8 cellular contexts compared by ENCODE assay signal in genomic region chr10:3192856-3193635, GRCh38. TPM values are rescaled to one million over a fixed set of nuclear protein-coding genes. Genes with fewer than 3 reads are reported as not detected.
DNase-seq lines count a peak whose midpoint lies in the region; ATAC-seq and TF ChIP-seq lines count a peak whose summit lies in the region.

No MANE protein-coding gene starts in this region.

- POLR2A ChIA-PET in HCT116 (lab: Charles Lee) = no interaction called here

- H3K27ac Mint-ChIP-seq in CD14-positive monocyte = no peak overlapping the region

- H3K9me2 ChIP-seq in HCT116 (ENCODE audit: insufficient read depth) (no peaks in the 10 kb centered on the region), OCI-LY1 (ENCODE audit: low read depth, low read length) (no peaks in the 10 kb centered on the region)

- H3K27ac ChIP-seq in HCT116 (ENCODE audit: low read depth, low read length) (no peak overlapping the region), OCI-LY1 (ENCODE audit: low read depth, low read length, poor library complexity, severe bottlenecking) (no peak overlapping the region)

- no peaks in the 10 kb centered on the region for H4K20me1 ChIP-seq in HCT116 (ENCODE audit: insufficient read depth)
- H4K20me1 ChIP-seq in OCI-LY1 (ENCODE audit: insufficient read depth, low read length) = no peaks in the 10 kb centered on the region

- CTCF ChIA-PET in HCT116 (lab: Charles Lee) = interaction anchor here (0.8 to 2.1 kb wide), 5 partner anchors 11 to 1578 kb away, joined by 3 to 9 read pairs (median 3); no protein-coding TSS in a partner anchor

- no TSS peak for BruUV-seq in HCT116 (replicated peaks; lab: Mats Ljungman, UMichigan)

- TF ChIP-seq POLR2A in HCT116 (IDR thresholded peaks at IDR 0.05; ENCODE audit: borderline replicate concordance, extremely low read depth, insufficient read depth, insufficient read length) = no peak

- peaks cover 8% of the 10 kb centered on the region for H3K4me1 Mint-ChIP-seq in CD14-positive monocyte

- TF ChIP-seq RAD21 in HCT116 (IDR thresholded peaks at IDR 0.05; ENCODE audit: low read depth) = peak; percentile 73

- 0 out of 2 replicates have a peak overlapping the region, but pooled peaks have one; percentile 9 for H3K4me2 ChIP-seq in HCT116 (ENCODE audit: low read length)
- no peak overlapping the region for H3K4me2 ChIP-seq in OCI-LY1 (ENCODE audit: low read length)

- no peaks in the 10 kb centered on the region for H3K36me3 ChIP-seq in HCT116 (ENCODE audit: control insufficient read depth in 1 of 2, insufficient read depth in 2 of 2, low read length in 2 of 2)
- H3K36me3 ChIP-seq in OCI-LY1 (ENCODE audit: insufficient read depth, low read length) = no peaks in the 10 kb centered on the region

- H3K79me2 ChIP-seq in HCT116 (ENCODE audit: insufficient read depth, low read length) = no peaks in the 10 kb centered on the region
- H3K79me2 ChIP-seq in OCI-LY1 (ENCODE audit: insufficient read depth, low read length) = no peaks in the 10 kb centered on the region

- no peaks in the 10 kb centered on the region for H3F3A ChIP-seq in OCI-LY1 (ENCODE audit: insufficient read depth, low read length)

- H3K9me3 ChIP-seq in HCT116 (ENCODE audit: control insufficient read depth in 1 of 2, insufficient read depth in 1 of 2, low read depth in 1 of 2, low read length in 2 of 2) = no peaks in the 10 kb centered on the region
- H3K9me3 ChIP-seq in OCI-LY1 (ENCODE audit: low read length) = no peaks in the 10 kb centered on the region

- H3K27me3 ChIP-seq in HCT116 (ENCODE audit: insufficient read depth, low read length) (no peaks in the 10 kb centered on the region), OCI-LY1 (ENCODE audit: insufficient read depth, low read length) (no peaks in the 10 kb centered on the region)

- peaks cover 0 to 3% (median 0%) of the 10 kb centered on the region in 7 donors for H3K9me3 Mint-ChIP-seq in CD14-positive monocyte

- H3K4me3 Mint-ChIP-seq in CD14-positive monocyte = peak overlapping the region in 1 of 2 donors; percentile 30

- DNase-seq in CD14-positive monocyte (ENCODE audit: low spot score) (no peak), HCT116 (ENCODE audit: low read depth, low spot score) (peak; percentile 34), globus pallidus (ENCODE audit: low spot score) (peak; percentile 51), pons (ENCODE audit: low spot score) (peak; percentile 69), NCI-H524 treated with DMSO at 0.1 percent for 48 hours (lab: John Stamatoyannopoulos, UW) (no peak)
- peak; percentile 34 for DNase-seq in activated T-helper 9 cell treated with anti-CD3 and anti-CD28 coated beads, Interleukin-2, amount 50 U/mL, for 16 hours (ENCODE audit: low read depth)

- RAD21 ChIA-PET in HCT116 (lab: Charles Lee; ENCODE audit: low non-redundant PET in 1 of 2, low total read pairs in 2 of 2, uncharacterized antibody in 2 of 2, unreplicated experiment in 2 of 2) = interaction anchor here in 1 of 2 experiments (2.0 kb wide), 1 partner anchor 19 kb away, joined by 4 read pairs; no protein-coding TSS in a partner anchor

- peak overlapping the region; percentile 62 for H2AFZ ChIP-seq in HCT116 (ENCODE audit: low read depth, low read length, poor library complexity, severe bottlenecking)
- no peak overlapping the region for H2AFZ ChIP-seq in OCI-LY1 (ENCODE audit: low read length)

- H3K4me1 ChIP-seq in HCT116 (ENCODE audit: control insufficient read depth in 1 of 2, insufficient read depth in 2 of 2, low read length in 2 of 2) = peaks cover 6 to 12% of the 10 kb centered on the region in 2 experiments; a peak in 3 of 4 replicates
- no peaks in the 10 kb centered on the region for H3K4me1 ChIP-seq in OCI-LY1 (ENCODE audit: insufficient read depth, low read length, severe bottlenecking)

- no peaks in the 10 kb centered on the region for H3K36me3 Mint-ChIP-seq in CD14-positive monocyte

- ATAC-seq in HCT116 (no peak), GM19467 (IDR thresholded peaks at IDR 0.05; ENCODE audit: unreplicated experiment) (no peak)

- no peak overlapping the region for H3K9ac ChIP-seq in HCT116 (ENCODE audit: low read length)
- H3K9ac ChIP-seq in OCI-LY1 (ENCODE audit: low read length) = no peak overlapping the region

- intact Hi-C loops in CD14-positive monocyte (cut with micrococcal nuclease) = no loop called here
- intact Hi-C loops in HCT116 (cut with micrococcal nuclease) = loop anchor here (10.0 kb wide), 2 partner anchors 1322 to 1462 kb away; no protein-coding TSS in a partner anchor

- H3K27me3 Mint-ChIP-seq in CD14-positive monocyte (ENCODE audit: low read depth in 3 of 3) = peaks cover 12 to 20% (median 16%) of the 10 kb centered on the region in 3 donors

- H3K4me3 ChIP-seq in HCT116 (replicated peaks in 1 of 2; ENCODE audit: low read depth in 1 of 2, low read length in 2 of 2) = no peak overlapping the region
- no peak overlapping the region for H3K4me3 ChIP-seq in OCI-LY1 (ENCODE audit: low read depth, low read length, poor library complexity, severe bottlenecking)

- peak; percentile 95 for TF ChIP-seq CTCF in CD14-positive monocyte (IDR thresholded peaks at IDR 0.05)
- TF ChIP-seq CTCF in HCT116 (IDR thresholded peaks at IDR 0.05 in 2 of 3, conservative IDR thresholded peaks at IDR 0.05 in 1 of 3; ENCODE audit: borderline replicate concordance in 1 of 3, insufficient read depth in 1 of 3, low read depth in 2 of 3, low read length in 2 of 3) = peak; percentile 52 to 83 (median 81); a peak in 5 of 6 replicates
- peak; percentile 62 for TF ChIP-seq CTCF in OCI-LY1 (IDR thresholded peaks at IDR 0.05; ENCODE audit: low read length)

TF ChIP-seq in HCT116, 20 proteins besides CTCF, POLR2A, EP300 and RAD21 (continues in another document):
- TF ChIP-seq FOSL1 (IDR thresholded peaks at IDR 0.05; ENCODE audit: low read depth) = no peak
- TF ChIP-seq EZH2 (IDR thresholded peaks at IDR 0.05) = no peak
- TF ChIP-seq ZFX (IDR thresholded peaks at IDR 0.05) = no peak
- TF ChIP-seq ATF3 (IDR thresholded peaks at IDR 0.05) = no peak
- TF ChIP-seq YY1 (IDR thresholded peaks at IDR 0.05; ENCODE audit: extremely low read depth, insufficient replicate concordance, low read depth, low read length) = no peak
- no peak for TF ChIP-seq REST (IDR thresholded peaks at IDR 0.05; ENCODE audit: low read depth)
- TF ChIP-seq SRF (IDR thresholded peaks at IDR 0.05; ENCODE audit: low read depth) = no peak
- TF ChIP-seq MAX (IDR thresholded peaks at IDR 0.05) = no peak
- no peak for TF ChIP-seq CEBPB (IDR thresholded peaks at IDR 0.05; ENCODE audit: low read depth)
- no peak for TF ChIP-seq ZBTB33 (IDR thresholded peaks at IDR 0.05; ENCODE audit: extremely low read depth, insufficient replicate concordance, low read length)
- TF ChIP-seq SIN3A (IDR thresholded peaks at IDR 0.05; ENCODE audit: low read depth) = no peak
- no peak for TF ChIP-seq POLR2AphosphoS5 (IDR thresholded peaks at IDR 0.05; ENCODE audit: low read depth, low read length)
- TF ChIP-seq TCF7L2 (IDR thresholded peaks at IDR 0.05; ENCODE audit: borderline replicate concordance, extremely low read depth, insufficient read depth, insufficient read length) = no peak
- no peak for TF ChIP-seq JUND (IDR thresholded peaks at IDR 0.05)
- no peak for TF ChIP-seq ZNF274 (IDR thresholded peaks at IDR 0.05; ENCODE audit: low read depth, low read length)

RNA-seq across cellular contexts. Expression of gene PITRM1, which starts 20.5 kb away (rescaled TPM):
- 10 to 100 TPM; 15.3 to 23.2 TPM for polyA plus RNA-seq in CD14-positive monocyte
- total RNA-seq in HCT116 (2021; ENCODE audit: unreplicated experiment) = 59.5 TPM
- 50.0 and 54.2 TPM in 2 replicates for polyA plus RNA-seq in HCT116 (2012)

Comparison
In these comparisons a context has a peak if more than half of its experiments do, and no peak if none do; other contexts are left out.
1. DNase-seq: peak in HCT116 (single experiment), activated T-helper 9 cell treated with anti-CD3 and anti-CD28 coated beads, Interleukin-2, amount 50 U/mL, for 16 hours (single experiment), globus pallidus (single experiment) and pons (single experiment); none in CD14-positive monocyte (single experiment) and NCI-H524 treated with DMSO at 0.1 percent for 48 hours (single experiment).
2. Peak in every context shown above with its lines, with median percentiles within 50 percentile points of each other: CTCF ChIP-seq.